9 cellular contexts compared by ENCODE assay signal in the genomic region with DNA sequence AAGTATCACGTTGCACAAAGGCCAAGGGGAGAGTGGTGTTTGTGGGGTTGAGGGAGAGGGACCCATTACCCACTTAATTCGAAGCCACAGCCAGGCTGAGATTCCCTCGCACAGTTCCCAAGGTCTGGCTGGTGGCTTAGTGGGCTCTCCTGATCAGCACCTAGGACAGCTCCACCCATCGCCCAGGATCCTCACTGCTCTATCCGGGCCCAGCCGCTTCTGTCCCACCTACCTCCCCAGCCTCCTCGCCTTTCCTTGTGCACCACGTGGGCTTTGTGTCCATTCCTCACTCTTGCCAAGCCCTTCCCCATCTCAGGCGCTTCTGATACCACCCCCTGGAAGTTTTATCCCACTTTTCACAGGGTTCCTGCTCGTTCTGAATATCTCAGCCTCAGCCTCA.
DNase-seq lines count a peak whose midpoint lies in the region; ATAC-seq and TF ChIP-seq lines count a peak whose summit lies in the region.
"Had no signal": no experiment of that assay in that cellular context is flagged by ENCODE, and none has a peak within 500 bp of the region (broad histone marks: within the 10 kb centered on the region; RNA-seq: fewer than 3 reads in every experiment).

No MANE protein-coding gene starts in this region.

- no peaks in the 10 kb centered on the region for H3K9me2 ChIP-seq in OCI-LY7 (ENCODE audit: insufficient read depth, low read length)

- no peaks in the 10 kb centered on the region for H4K20me1 ChIP-seq in OCI-LY7 (ENCODE audit: insufficient read depth, low read length)

- DNase-seq in GM13977 (ENCODE audit: low spot score), result peak; percentile 40
- DNase-seq in OCI-LY7 (ENCODE audit: low spot score), result peak; percentile 7
- DNase-seq in ecto neural progenitor cell (ENCODE audit: low spot score), result peak; percentile 91
- DNase-seq in renal cortical epithelial cell (ENCODE audit: low read depth), result peak; percentile 1
- no peak for DNase-seq in activated gamma-delta T cell (lab: John Stamatoyannopoulos, UW)
- no peak for DNase-seq in DMS79 (lab: John Stamatoyannopoulos, UW)
- no peak for DNase-seq in amniotic stem cell (lab: John Stamatoyannopoulos, UW)

- in situ Hi-C loops in GM13977 (cut with MboI; ENCODE audit: low pct_unique_long_range_greater_than_20kb, low sequenced_read_pairs, unreplicated experiment), result no loop called here

- no peaks in the 10 kb centered on the region for H3K79me2 ChIP-seq in OCI-LY7 (ENCODE audit: insufficient read depth, low read depth, low read length)

- H3K9me3 ChIP-seq in OCI-LY7 (ENCODE audit: low read length), result no peaks in the 10 kb centered on the region
- H3K9me3 ChIP-seq: thoracic aorta had no signal

- CTCF ChIA-PET in OCI-LY7 (lab: Charles Lee; ENCODE audit: unreplicated experiment), result no interaction called here

- no TSS peak for BruUV-seq in OCI-LY7 (replicated peaks; lab: Mats Ljungman, UMichigan)

- H3K4me1 ChIP-seq in OCI-LY7 (ENCODE audit: insufficient read depth, low read length, poor library complexity, severe bottlenecking), result no peaks in the 10 kb centered on the region

- no peaks in the 10 kb centered on the region for H3K36me3 ChIP-seq in OCI-LY7 (ENCODE audit: insufficient read depth, low read length)
- H3K36me3 ChIP-seq: thoracic aorta had no signal

- no peak overlapping the region for H3K4me2 ChIP-seq in OCI-LY7 (ENCODE audit: low read length)

- TF ChIP-seq CTCF in GM13977 (IDR thresholded peaks at IDR 0.05; ENCODE audit: extremely low read depth, insufficient read depth, missing control alignments), result no peak
- TF ChIP-seq CTCF in OCI-LY7 (conservative IDR thresholded peaks at IDR 0.05; ENCODE audit: low read length), result no peak

- H3K4me3 ChIP-seq in OCI-LY7 (ENCODE audit: low read depth, low read length, poor library complexity, severe bottlenecking), result no peak overlapping the region
- H3K4me3 ChIP-seq: thoracic aorta had no signal

- POLR2A ChIA-PET in OCI-LY7 (lab: Charles Lee), result no interaction called here

- intact Hi-C loops in OCI-LY7 (cut with micrococcal nuclease; ENCODE audit: unreplicated experiment), result no loop called here

- no peak for ATAC-seq in GM19395 (IDR thresholded peaks at IDR 0.05; ENCODE audit: unreplicated experiment)

- no peak overlapping the region for H2AFZ ChIP-seq in OCI-LY7 (ENCODE audit: low read length)

- no peak overlapping the region for H3K27ac ChIP-seq in OCI-LY7 (ENCODE audit: low read depth, low read length, poor library complexity, severe bottlenecking)
- H3K27ac ChIP-seq: thoracic aorta had no signal

Comparison
In these comparisons a context has a peak if more than half of its experiments do, and no peak if none do; other contexts are left out.
1. DNase-seq: peak in GM13977 (single experiment), OCI-LY7 (single experiment), ecto neural progenitor cell (single experiment) and renal cortical epithelial cell (single experiment); none in activated gamma-delta T cell (single experiment), DMS79 (single experiment) and amniotic stem cell (single experiment).